12 cellular contexts compared by ENCODE assay signal in the genomic region with DNA sequence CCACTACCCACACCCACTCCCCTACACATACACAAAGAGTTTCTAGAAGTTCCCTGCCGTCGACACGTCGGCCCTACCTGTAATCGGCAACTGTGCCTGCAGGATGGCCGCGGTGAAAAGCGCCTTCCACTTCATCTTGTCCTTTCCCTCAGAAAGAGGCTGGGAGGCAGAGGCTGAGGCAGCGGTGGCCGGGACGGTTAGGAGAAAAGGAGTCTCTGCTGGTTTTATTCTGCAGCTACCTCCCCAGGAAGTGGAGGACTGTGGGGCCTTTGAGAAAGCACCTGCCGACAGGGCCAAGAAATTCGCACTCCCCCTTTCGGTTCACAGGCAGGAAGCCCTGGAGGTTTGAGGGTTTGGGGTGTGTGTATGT. TPM values are rescaled to one million over a fixed set of nuclear protein-coding genes. Genes with fewer than 3 reads are reported as not detected.
DNase-seq lines count a peak whose midpoint lies in the region; ATAC-seq and TF ChIP-seq lines count a peak whose summit lies in the region.
"Had no signal": no experiment of that assay in that cellular context is flagged by ENCODE, and none has a peak within 500 bp of the region (broad histone marks: within the 10 kb centered on the region; RNA-seq: fewer than 3 reads in every experiment).

TSS of gene CD247 (minus strand) at position 199 of the 370 bp plus-strand sequence. CDS start at position 135, 64 bp downstream.

- no peak for TF ChIP-seq POLR2A in gastrocnemius medialis (IDR thresholded peaks at IDR 0.05)

- ATAC-seq in CD4-positive, CD25-positive, alpha-beta regulatory T cell (ENCODE audit: low read depth in 2 of 2), result peak; percentile 69 to 73
- ATAC-seq in GM18873 (IDR thresholded peaks at IDR 0.05; ENCODE audit: low FRiP score, unreplicated experiment) (no peak), GM19463 (IDR thresholded peaks at IDR 0.05; ENCODE audit: unreplicated experiment) (no peak), gastrocnemius medialis (no peak)

- TF ChIP-seq CTCF in gastrocnemius medialis (IDR thresholded peaks at IDR 0.05 in 4 of 5, conservative IDR thresholded peaks at IDR 0.05 in 1 of 5), result no peak

- in situ Hi-C loops in gastrocnemius medialis (cut with MboI; ENCODE audit: low sequenced_read_pairs in 4 of 4), result no loop called here

- H3K4me3 ChIP-seq in CD4-positive, CD25-positive, alpha-beta regulatory T cell (ENCODE audit: low read depth, low read length), result peak within 1 kb of the TSS; percentile 98
- H3K4me3 ChIP-seq in gastrocnemius medialis, result no peak within 1 kb of the TSS

- H3K27ac Mint-ChIP-seq in CD4-positive, CD25-positive, alpha-beta regulatory T cell, result peak within 1 kb of the TSS; percentile 99 to 100 (median 99)

- peaks cover 12 to 44% (median 24%) of the 10 kb centered on the region in 4 donors for H3K4me1 Mint-ChIP-seq in CD4-positive, CD25-positive, alpha-beta regulatory T cell

- no peaks in the 10 kb centered on the region for H3K9me3 ChIP-seq in CD4-positive, CD25-positive, alpha-beta regulatory T cell (ENCODE audit: control insufficient read depth in 2 of 2, low read length in 2 of 2)
- H3K9me3 ChIP-seq in gastrocnemius medialis, result no peaks in the 10 kb centered on the region

- intact Hi-C loops in gastrocnemius medialis (cut with DNase I; ENCODE audit: low total_unique reads), result no loop called here

- peak within 1 kb of the TSS; percentile 93 for H3K27ac ChIP-seq in CD4-positive, CD25-positive, alpha-beta regulatory T cell (ENCODE audit: insufficient read depth, low read length, poor library complexity, severe bottlenecking)
- no peak within 1 kb of the TSS for H3K27ac ChIP-seq in gastrocnemius medialis
- H3K27ac ChIP-seq: parathyroid adenoma had no signal

- H3K9me3 Mint-ChIP-seq in CD4-positive, CD25-positive, alpha-beta regulatory T cell, result no peaks in the 10 kb centered on the region

- peak within 1 kb of the TSS; percentile 95 to 99 (median 98) for H3K4me3 Mint-ChIP-seq in CD4-positive, CD25-positive, alpha-beta regulatory T cell

- no peaks in the 10 kb centered on the region for H3K27me3 Mint-ChIP-seq in CD4-positive, CD25-positive, alpha-beta regulatory T cell

- H3K36me3 ChIP-seq in CD4-positive, CD25-positive, alpha-beta regulatory T cell (ENCODE audit: control insufficient read depth, insufficient read depth, low read length), result peaks cover 9% of the 10 kb centered on the region
- no peaks in the 10 kb centered on the region for H3K36me3 ChIP-seq in gastrocnemius medialis

- peak; percentile 67 to 93 (median 83) for DNase-seq in CD4-positive, CD25-positive, alpha-beta regulatory T cell
- peak; percentile 64 for DNase-seq in activated CD4-positive, CD25-positive, alpha-beta regulatory T cell treated with anti-CD3 and anti-CD28 coated beads, Interleukin-2, amount 50 U/mL, for 72 hours
- peak; percentile 72 for DNase-seq in activated naive CD4-positive, alpha-beta T cell treated with anti-CD3 and anti-CD28 coated beads, Interleukin-2, amount 50 U/mL, for 16 hours
- peak; percentile 78 for DNase-seq in stimulated activated CD4-positive, alpha-beta T cell treated with anti-CD3 and anti-CD28 coated beads, Interleukin-15, amount 100 ng/mL, for 24 hours
- no peak for DNase-seq in HK-2 (ENCODE audit: unreplicated experiment)
- DNase-seq in gastrocnemius medialis, result no peak
- DNase-seq: amygdala, glutamatergic neuron, NCI-H2171 treated with DMSO at 0.1 percent for 48 hours had no signal

- peaks cover 49% of the 10 kb centered on the region for H3K4me1 ChIP-seq in CD4-positive, CD25-positive, alpha-beta regulatory T cell (ENCODE audit: control insufficient read depth, insufficient read depth, low read length, poor library complexity, severe bottlenecking)
- H3K4me1 ChIP-seq in gastrocnemius medialis, result no peaks in the 10 kb centered on the region
- H3K4me1 ChIP-seq: parathyroid adenoma had no signal

- H3K36me3 Mint-ChIP-seq in CD4-positive, CD25-positive, alpha-beta regulatory T cell, result peaks cover 39% of the 10 kb centered on the region

- H3K27me3 ChIP-seq in CD4-positive, CD25-positive, alpha-beta regulatory T cell (ENCODE audit: control insufficient read depth, insufficient read depth, low read length), result no peaks in the 10 kb centered on the region
- H3K27me3 ChIP-seq in gastrocnemius medialis, result no peaks in the 10 kb centered on the region

RNA-seq across cellular contexts. Expression of gene CD247, which starts in this region (rescaled TPM):
- total RNA-seq in CD4-positive, CD25-positive, alpha-beta regulatory T cell, result 410 TPM
- polyA plus RNA-seq in CD4-positive, CD25-positive, alpha-beta regulatory T cell, result 100 to 1,000 TPM; 412 to 718 (median 486) TPM
- under 1 TPM in 1 of 4 donors, not detected in 3; 0.33 TPM for total RNA-seq in gastrocnemius medialis

Comparison
In these comparisons a context has a peak if more than half of its experiments do, and no peak if none do; other contexts are left out.
1. RNA of gene CD247 (total RNA-seq): 410 TPM in CD4-positive, CD25-positive, alpha-beta regulatory T cell (single experiment); 0.33 TPM in gastrocnemius medialis; every median in the first group is over 100 times any median in the second.
2. ATAC-seq: peak in CD4-positive, CD25-positive, alpha-beta regulatory T cell (2 of 2); none in GM18873 (single experiment), GM19463 (single experiment) and gastrocnemius medialis (0 of 2).
3. DNase-seq: peak in CD4-positive, CD25-positive, alpha-beta regulatory T cell (3 of 3), activated CD4-positive, CD25-positive, alpha-beta regulatory T cell treated with anti-CD3 and anti-CD28 coated beads, Interleukin-2, amount 50 U/mL, for 72 hours (single experiment), activated naive CD4-positive, alpha-beta T cell treated with anti-CD3 and anti-CD28 coated beads, Interleukin-2, amount 50 U/mL, for 16 hours (single experiment) and stimulated activated CD4-positive, alpha-beta T cell treated with anti-CD3 and anti-CD28 coated beads, Interleukin-15, amount 100 ng/mL, for 24 hours (single experiment); none in HK-2 (single experiment) and gastrocnemius medialis (0 of 2).